ENCODE assay signal across 31 cellular contexts in genomic region chr1:201395936-201396335, GRCh38. TPM values are rescaled to one million over a fixed set of nuclear protein-coding genes. Genes with fewer than 3 reads are reported as not detected.
DNase-seq lines count a peak whose midpoint lies in the region; ATAC-seq, FAIRE-seq and TF ChIP-seq lines count a peak whose summit lies in the region.
"Had no signal": no experiment of that assay in that cellular context is flagged by ENCODE, and none has a peak within 500 bp of the region (broad histone marks: within the 10 kb centered on the region; RNA-seq: fewer than 3 reads in every experiment).

No MANE protein-coding gene starts in this region.

- dilution Hi-C loops in keratinocyte (cut with MboI; ENCODE audit: extremely low pct_ligation_motif_present, low sequenced_read_pairs), result no loop called here

- DNase-seq in COLO668 (lab: John Stamatoyannopoulos, UW; ENCODE audit: unreplicated experiment) (peak; percentile 20), Peyer's patch (no peak), keratinocyte (ENCODE audit: low read depth, low spot score) (no peak), psoas muscle (no peak)
- no peak for DNase-seq in activated T-cell treated with anti-CD3 and anti-CD28 coated beads, Interleukin-2, amount 50 U/mL, for 4 hours
- DNase-seq: ACHN; activated CD4-positive, alpha-beta T cell treated with anti-CD3 and anti-CD28 coated beads for 4 hours; activated CD8-positive, alpha-beta memory T cell treated with anti-CD3 and anti-CD28 coated beads, Interleukin-2, amount 10 ng/mL, durations not matched to agents 7 days and 5 days; activated naive CD8-positive, alpha-beta T cell treated with anti-CD3 and anti-CD28 coated beads for 36 hours; EL; HFFc6; hippocampal formation; islet precursor cell; MM.1S; natural killer cell; NCI-H146; NCI-H2171; NCI-H526 treated with DMSO at 0.1 percent for 48 hours; SHP77; stimulated activated CD4-positive, alpha-beta T cell treated with anti-CD3 and anti-CD28 coated beads, Interleukin-4, amount 100 ng/mL, for 1 hour; stimulated activated naive CD8-positive, alpha-beta T cell treated with anti-CD3 and anti-CD28 coated beads, Interleukin-15, amount 100 ng/mL, for 72 hours; T-cell had no signal

- H3K27me3 ChIP-seq in Peyer's patch (no peaks in the 10 kb centered on the region), keratinocyte (ENCODE audit: control insufficient read depth, extremely low read depth, insufficient read depth, low read length) (no peaks in the 10 kb centered on the region), psoas muscle (ENCODE audit: insufficient read depth in 3 of 3, low read length in 2 of 3) (peaks cover 0 to 11% (median 6%) of the 10 kb centered on the region in 3 donors)
- H3K27me3 ChIP-seq: BLaER1 treated with 17β-estradiol and CSF1 and Interleukin-3, amounts not matched to agents 10 nM and 100 nM had no signal

- peak overlapping the region; percentile 96 for H3K9ac ChIP-seq in keratinocyte (ENCODE audit: control insufficient read depth, extremely low read depth, insufficient read depth, low read length)
- H3K9ac ChIP-seq: BLaER1 treated with 17β-estradiol and CSF1 and Interleukin-3, amounts not matched to agents 10 nM and 100 nM had no signal

- ATAC-seq in psoas muscle, result peak; percentile 19 to 54 (median 34)
- no peak for ATAC-seq in activated T-cell treated with anti-CD3 and anti-CD28 coated beads, Interleukin-2, amount 50 U/mL, for 4 hours
- ATAC-seq in HG03175 (IDR thresholded peaks at IDR 0.05; ENCODE audit: unreplicated experiment), result no peak
- ATAC-seq in GM21447 (IDR thresholded peaks at IDR 0.05; ENCODE audit: unreplicated experiment), result no peak
- no peak for ATAC-seq in HG02852 (IDR thresholded peaks at IDR 0.05; ENCODE audit: unreplicated experiment)
- ATAC-seq: activated CD8-positive, alpha-beta memory T cell treated with anti-CD3 and anti-CD28 coated beads, Interleukin-2, amount 10 ng/mL, durations not matched to agents 7 days and 5 days; natural killer cell; stimulated activated naive CD8-positive, alpha-beta T cell treated with anti-CD3 and anti-CD28 coated beads, Interleukin-15, amount 100 ng/mL, for 72 hours; T-cell had no signal

- no peaks in the 10 kb centered on the region for H3K36me3 Mint-ChIP-seq in activated T-cell treated with anti-CD3 and anti-CD28 coated beads, Interleukin-2, amount 50 U/mL, for 4 hours (ENCODE audit: insufficient read depth)
- H3K36me3 Mint-ChIP-seq: activated CD8-positive, alpha-beta memory T cell treated with anti-CD3 and anti-CD28 coated beads, Interleukin-2, amount 10 ng/mL, durations not matched to agents 7 days and 5 days; activated naive CD8-positive, alpha-beta T cell treated with anti-CD3 and anti-CD28 coated beads for 36 hours; natural killer cell; T-cell had no signal

- H3K9me3 ChIP-seq in Peyer's patch, result no peaks in the 10 kb centered on the region
- no peaks in the 10 kb centered on the region for H3K9me3 ChIP-seq in keratinocyte (ENCODE audit: control insufficient read depth, low read depth, low read length)
- H3K9me3 ChIP-seq in psoas muscle, result no peaks in the 10 kb centered on the region
- H3K9me3 ChIP-seq: BLaER1 treated with 17β-estradiol and CSF1 and Interleukin-3, amounts not matched to agents 10 nM and 100 nM had no signal

- no peak for TF ChIP-seq POLR2A in Peyer's patch (IDR thresholded peaks at IDR 0.05)

- H3K36me3 ChIP-seq in Peyer's patch (no peaks in the 10 kb centered on the region), keratinocyte (ENCODE audit: control insufficient read depth in 2 of 2, extremely low read depth in 1 of 2, insufficient read depth in 2 of 2, low read length in 2 of 2) (peaks cover 15 to 35% of the 10 kb centered on the region in 2 experiments), psoas muscle (ENCODE audit: insufficient read depth in 1 of 2, low read depth in 1 of 2) (no peaks in the 10 kb centered on the region)
- H3K36me3 ChIP-seq: BLaER1 treated with 17β-estradiol and CSF1 and Interleukin-3, amounts not matched to agents 10 nM and 100 nM had no signal

- H3K4me1 Mint-ChIP-seq in activated T-cell treated with anti-CD3 and anti-CD28 coated beads, Interleukin-2, amount 50 U/mL, for 4 hours (ENCODE audit: low read depth), result no peaks in the 10 kb centered on the region
- H3K4me1 Mint-ChIP-seq: activated CD8-positive, alpha-beta memory T cell treated with anti-CD3 and anti-CD28 coated beads, Interleukin-2, amount 10 ng/mL, durations not matched to agents 7 days and 5 days; activated naive CD8-positive, alpha-beta T cell treated with anti-CD3 and anti-CD28 coated beads for 36 hours; natural killer cell had no signal

- no peak for TF ChIP-seq CTCF in Peyer's patch (IDR thresholded peaks at IDR 0.05)
- no peak for TF ChIP-seq CTCF in keratinocyte (optimal IDR thresholded peaks at IDR 0.05 in 1 of 3, IDR thresholded peaks at IDR 0.05 in 1 of 3, conservative IDR thresholded peaks at IDR 0.05 in 1 of 3; ENCODE audit: extremely low read depth in 1 of 3, insufficient read depth in 2 of 3, low read length in 3 of 3)
- no peak for TF ChIP-seq CTCF in psoas muscle (IDR thresholded peaks at IDR 0.05)

- no peak overlapping the region for H2AFZ ChIP-seq in keratinocyte (ENCODE audit: control insufficient read depth, low read length)

- peak overlapping the region; percentile 92 for H3K4me2 ChIP-seq in keratinocyte (ENCODE audit: control insufficient read depth, extremely low read depth, insufficient read depth, low read depth, low read length)

- H4K20me1 ChIP-seq in keratinocyte (ENCODE audit: control insufficient read depth, extremely low read depth, insufficient read depth, low read length), result peaks cover 19% of the 10 kb centered on the region
- H4K20me1 ChIP-seq: BLaER1 treated with 17β-estradiol and CSF1 and Interleukin-3, amounts not matched to agents 10 nM and 100 nM had no signal

- FAIRE-seq in keratinocyte (lab: Jason Lieb, UNC), result no peak
- FAIRE-seq: D721Med, endometrium had no signal

- H3K4me3 ChIP-seq in Peyer's patch, result peak overlapping the region in 2 of 4 donors; percentile 44 to 70
- H3K4me3 ChIP-seq in keratinocyte (ENCODE audit: control insufficient read depth in 2 of 3, extremely low read depth in 1 of 3, insufficient read depth in 2 of 3, low read depth in 1 of 3, low read length in 3 of 3), result peak overlapping the region; percentile 82 to 97 (median 92)
- H3K4me3 ChIP-seq in psoas muscle, result no peak overlapping the region
- H3K4me3 ChIP-seq: BLaER1 treated with 17β-estradiol and CSF1 and Interleukin-3, amounts not matched to agents 10 nM and 100 nM had no signal

- H3K27ac ChIP-seq in Peyer's patch (peak overlapping the region in 3 of 4 donors; percentile 40 to 96 (median 93)), keratinocyte (ENCODE audit: control insufficient read depth, insufficient read depth, low read length) (peak overlapping the region; percentile 90), psoas muscle (no peak overlapping the region)
- H3K27ac ChIP-seq: BLaER1 treated with 17β-estradiol and CSF1 and Interleukin-3, amounts not matched to agents 10 nM and 100 nM had no signal

- H3K9me1 ChIP-seq in keratinocyte (ENCODE audit: control insufficient read depth, extremely low read depth, insufficient read depth, low read length), result peaks cover 12% of the 10 kb centered on the region

- 52 to 81% (median 59%) methylated on average over 3 to 4 of the region's 4 CpGs for WGBS in psoas muscle, 3 donors

- peaks cover 55% of the 10 kb centered on the region for H3K27me3 Mint-ChIP-seq in activated T-cell treated with anti-CD3 and anti-CD28 coated beads, Interleukin-2, amount 50 U/mL, for 4 hours (ENCODE audit: low read depth)

- no peak overlapping the region for H3K4me3 Mint-ChIP-seq in activated T-cell treated with anti-CD3 and anti-CD28 coated beads, Interleukin-2, amount 50 U/mL, for 4 hours
- H3K4me3 Mint-ChIP-seq: activated CD8-positive, alpha-beta memory T cell treated with anti-CD3 and anti-CD28 coated beads, Interleukin-2, amount 10 ng/mL, durations not matched to agents 7 days and 5 days; activated naive CD8-positive, alpha-beta T cell treated with anti-CD3 and anti-CD28 coated beads for 36 hours; HFFc6; natural killer cell; stimulated activated naive CD8-positive, alpha-beta T cell treated with anti-CD3 and anti-CD28 coated beads, Interleukin-15, amount 100 ng/mL, for 72 hours; T-cell had no signal

- H3K4me1 ChIP-seq in Peyer's patch (peaks cover 0 to 6% (median 3%) of the 10 kb centered on the region in 4 donors), keratinocyte (ENCODE audit: control insufficient read depth, extremely low read depth, insufficient read depth, low read length) (peaks cover 65% of the 10 kb centered on the region), psoas muscle (no peaks in the 10 kb centered on the region)

- intact Hi-C loops in psoas muscle (cut with DNase I), result no loop called here

- H3K9me3 Mint-ChIP-seq in activated T-cell treated with anti-CD3 and anti-CD28 coated beads, Interleukin-2, amount 50 U/mL, for 4 hours, result no peaks in the 10 kb centered on the region
- H3K9me3 Mint-ChIP-seq: activated naive CD8-positive, alpha-beta T cell treated with anti-CD3 and anti-CD28 coated beads for 36 hours; HFFc6; natural killer cell; stimulated activated naive CD8-positive, alpha-beta T cell treated with anti-CD3 and anti-CD28 coated beads, Interleukin-15, amount 100 ng/mL, for 72 hours; T-cell had no signal

- H3K79me2 ChIP-seq in keratinocyte (ENCODE audit: control insufficient read depth, insufficient read depth, low read length), result peaks cover 84% of the 10 kb centered on the region

RNA-seq across cellular contexts. Expression of gene LAD1, which starts 3.2 kb away (rescaled TPM):
- total RNA-seq in Peyer's patch, result 100 to 1,000 TPM; 106 to 224 (median 192) TPM
- 82.4 to 140 TPM (median 82.9 TPM) in 3 replicates for polyA plus RNA-seq in keratinocyte
- polyA plus RNA-seq in keratinocyte (2011; ENCODE audit: low read depth), result 248 TPM
- polyA plus RNA-seq in keratinocyte (2011; cell fraction: cytosol; rRNA removed), result 83.9 and 126 TPM in 2 replicates
- polyA plus RNA-seq in keratinocyte (2011; cell fraction: nucleus; rRNA removed), result 92.0 and 120 TPM in 2 replicates
- 182 and 251 TPM in 2 replicates for polyA plus RNA-seq in keratinocyte (2012; ENCODE audit: low replicate concordance)
- 61.3 to 158 TPM (median 119 TPM) in 3 replicates for polyA minus RNA-seq in keratinocyte
- polyA minus RNA-seq in keratinocyte (2011; cell fraction: cytosol; rRNA and poly(A)+ RNA removed), result 119 TPM
- 57.9 and 60.0 TPM in 2 replicates for polyA minus RNA-seq in keratinocyte (2011; cell fraction: nucleus; rRNA and poly(A)+ RNA removed)
- total RNA-seq in psoas muscle, result 10 to 100 TPM in 2 of 4 donors, 1 to 10 TPM in 1, under 1 TPM in 1; 0.92 to 17.7 (median 6.0) TPM
- polyA plus RNA-seq in psoas muscle, result 1 to 10 TPM in 2 of 3 donors, under 1 TPM in 1; 0.23 to 7.4 (median 5.4) TPM
- total RNA-seq in activated T-cell treated with anti-CD3 and anti-CD28 coated beads, Interleukin-2, amount 50 U/mL, for 4 hours, result under 1 TPM; 0.10 to 0.49 (median 0.21) TPM
- total RNA-seq: activated CD8-positive, alpha-beta memory T cell treated with anti-CD3 and anti-CD28 coated beads, Interleukin-2, amount 10 ng/mL, durations not matched to agents 7 days and 5 days; activated naive CD8-positive, alpha-beta T cell treated with anti-CD3 and anti-CD28 coated beads for 36 hours; fibroblast of villous mesenchyme; HFFc6; lung microvascular endothelial cell had no signal

RNA-seq across cellular contexts. Expression of gene TNNT2, which starts 18.5 kb away (rescaled TPM):
- total RNA-seq in Peyer's patch (1 to 10 TPM in 1 of 4 donors, under 1 TPM in 1, not detected in 2; 0.40 to 3.7 TPM), psoas muscle (10 to 100 TPM in 1 of 4 donors, 1 to 10 TPM in 3; 4.3 to 26.6 (median 6.1) TPM)
- polyA plus RNA-seq in keratinocyte (0.61 to 2.3 TPM (median 1.4 TPM) in 3 replicates), psoas muscle (1 to 10 TPM in 2 of 3 donors, under 1 TPM in 1; 0.52 to 5.9 (median 4.3) TPM)
- 36.2 TPM for polyA plus RNA-seq in keratinocyte (2011; ENCODE audit: low read depth)
- 0.43 and 0.45 TPM in 2 replicates for polyA plus RNA-seq in keratinocyte (2011; cell fraction: cytosol; rRNA removed)
- 9.6 and 9.8 TPM in 2 replicates for polyA plus RNA-seq in keratinocyte (2011; cell fraction: nucleus; rRNA removed)
- 1.1 and 26.4 TPM in 2 replicates for polyA plus RNA-seq in keratinocyte (2012; ENCODE audit: low replicate concordance)
- 0.59 to 4.1 TPM (median 3.5 TPM) in 3 replicates for polyA minus RNA-seq in keratinocyte
- not detected for polyA minus RNA-seq in keratinocyte (2011; cell fraction: cytosol; rRNA and poly(A)+ RNA removed)
- 5.7 and 8.5 TPM in 2 replicates for polyA minus RNA-seq in keratinocyte (2011; cell fraction: nucleus; rRNA and poly(A)+ RNA removed)
- not detected for total RNA-seq in activated T-cell treated with anti-CD3 and anti-CD28 coated beads, Interleukin-2, amount 50 U/mL, for 4 hours
- total RNA-seq: activated CD8-positive, alpha-beta memory T cell treated with anti-CD3 and anti-CD28 coated beads, Interleukin-2, amount 10 ng/mL, durations not matched to agents 7 days and 5 days; activated naive CD8-positive, alpha-beta T cell treated with anti-CD3 and anti-CD28 coated beads for 36 hours; HFFc6; lung microvascular endothelial cell; natural killer cell; posterior vena cava; T-cell had no signal

RNA-seq across cellular contexts. Expression of gene TNNI1, which starts 25.6 kb away (rescaled TPM):
- total RNA-seq in Peyer's patch (under 1 TPM in 1 of 4 donors, not detected in 3; 0.13 TPM), psoas muscle (1,000 to 10,000 TPM; 2,137 to 4,600 (median 3,389) TPM)
- polyA plus RNA-seq in keratinocyte (not detected in 3 replicates), psoas muscle (1,000 to 10,000 TPM in 2 of 3 donors, 100 to 1,000 TPM in 1; 734 to 2,687 (median 2,500) TPM)
- polyA plus RNA-seq in keratinocyte (2011; ENCODE audit: low read depth), result not detected
- polyA plus RNA-seq in keratinocyte (2011; cell fraction: cytosol; rRNA removed), result not detected in 2 replicates
- not detected in 2 replicates for polyA plus RNA-seq in keratinocyte (2011; cell fraction: nucleus; rRNA removed)
- polyA plus RNA-seq in keratinocyte (2012; ENCODE audit: low replicate concordance), result 0.86 and 1.4 TPM in 2 replicates
- 0.06 TPM in 1 of 3 replicates, not detected in the others for polyA minus RNA-seq in keratinocyte
- not detected for polyA minus RNA-seq in keratinocyte (2011; cell fraction: cytosol; rRNA and poly(A)+ RNA removed)
- polyA minus RNA-seq in keratinocyte (2011; cell fraction: nucleus; rRNA and poly(A)+ RNA removed), result 0.11 TPM in 1 of 2 replicates, not detected in the other
- total RNA-seq in activated T-cell treated with anti-CD3 and anti-CD28 coated beads, Interleukin-2, amount 50 U/mL, for 4 hours, result not detected
- total RNA-seq: activated CD8-positive, alpha-beta memory T cell treated with anti-CD3 and anti-CD28 coated beads, Interleukin-2, amount 10 ng/mL, durations not matched to agents 7 days and 5 days; activated naive CD8-positive, alpha-beta T cell treated with anti-CD3 and anti-CD28 coated beads for 36 hours; HFFc6; lung microvascular endothelial cell; posterior vena cava; T-cell had no signal

Comparison
In these comparisons a context has a peak if more than half of its experiments do, and no peak if none do; other contexts are left out.
1. ATAC-seq: peak in psoas muscle (4 of 4); none in activated T-cell treated with anti-CD3 and anti-CD28 coated beads, Interleukin-2, amount 50 U/mL, for 4 hours (0 of 2), HG03175 (single experiment), GM21447 (single experiment) and HG02852 (single experiment).
2. RNA of gene LAD1, which starts 3.2 kb away (total RNA-seq): 106 to 224 TPM in Peyer's patch; 0.92 to 17.7 TPM in psoas muscle and 0.10 to 0.49 TPM in activated T-cell treated with anti-CD3 and anti-CD28 coated beads, Interleukin-2, amount 50 U/mL, for 4 hours; every median in the first group is over 4 times any median in the second.
3. RNA of gene TNNI1, which starts 25.6 kb away (total RNA-seq): 2,137 to 4,600 TPM in psoas muscle; 0.13 TPM in Peyer's patch and not detected in activated T-cell treated with anti-CD3 and anti-CD28 coated beads, Interleukin-2, amount 50 U/mL, for 4 hours; every median in the first group is over 1,000 times any median in the second.